12 cellular contexts compared by ENCODE assay signal in genomic region chr10:132639470-132639869, GRCh38.
A peak's percentile ranks its signal among the peaks of the same experiment; 100 is the strongest.
DNase-seq lines count a peak whose midpoint lies in the region; ATAC-seq and TF ChIP-seq lines count a peak whose summit lies in the region.
"Had no signal": no experiment of that assay in that cellular context is flagged by ENCODE, and none has a peak within 500 bp of the region (broad histone marks: within the 10 kb centered on the region; RNA-seq: fewer than 3 reads in every experiment).

No MANE protein-coding gene starts in this region.

- TF ChIP-seq CTCF in HEK293 (tag by site-specific recombination; IDR thresholded peaks at IDR 0.05) (no peak), endothelial cell (IDR thresholded peaks at IDR 0.05; ENCODE audit: unreplicated experiment) (no peak), osteoblast (IDR thresholded peaks at IDR 0.05; ENCODE audit: extremely low read depth, low read depth, low read length) (no peak)

- CTCF ChIA-PET in HEK293 (lab: Yijun Ruan, JAX): interaction anchor here (1.1 to 1.6 kb wide), 3 partner anchors 8 to 180 kb away, joined by 3 to 7 read pairs (median 4); no protein-coding TSS in a partner anchor

- H2AFZ ChIP-seq in osteoblast (ENCODE audit: low read length): no peak overlapping the region

- POLR2A ChIA-PET in HEK293 (lab: Yijun Ruan, JAX): no interaction called here

- no peak overlapping the region for H3K4me3 Mint-ChIP-seq in endothelial cell (ENCODE audit: unreplicated experiment)
- H3K4me3 Mint-ChIP-seq: B cell; CD8-positive, alpha-beta T cell; H9 had no signal

- peaks cover 13% of the 10 kb centered on the region for H3K4me1 Mint-ChIP-seq in endothelial cell (ENCODE audit: unreplicated experiment)

- H3K27me3 Mint-ChIP-seq in endothelial cell (ENCODE audit: unreplicated experiment): peaks cover 1% of the 10 kb centered on the region
- H3K27me3 Mint-ChIP-seq: B cell had no signal

- H3K36me3 ChIP-seq in HEK293 (ENCODE audit: control insufficient read depth in 2 of 2, insufficient read depth in 1 of 2, low read length in 2 of 2) (no peaks in the 10 kb centered on the region), osteoblast (ENCODE audit: insufficient read depth, low read length) (no peaks in the 10 kb centered on the region)

- H4K20me1 ChIP-seq in osteoblast (ENCODE audit: insufficient read depth, low read length): peaks cover 57% of the 10 kb centered on the region

- peaks cover 27% of the 10 kb centered on the region for H3K79me2 ChIP-seq in osteoblast (ENCODE audit: insufficient read depth, low read length)

- no peak for ATAC-seq in GM18907 (IDR thresholded peaks at IDR 0.05; ENCODE audit: unreplicated experiment)
- no peak for ATAC-seq in HG03045 (IDR thresholded peaks at IDR 0.05; ENCODE audit: unreplicated experiment)
- ATAC-seq: CD8-positive, alpha-beta T cell had no signal

- peak overlapping the region; percentile 42 for H3K27ac Mint-ChIP-seq in endothelial cell (ENCODE audit: unreplicated experiment)
- H3K27ac Mint-ChIP-seq: B cell; CD8-positive, alpha-beta T cell; H9 had no signal

- H3K4me2 ChIP-seq in osteoblast (ENCODE audit: insufficient read depth, low read length): no peak overlapping the region
- H3K4me2 ChIP-seq: BLaER1 treated with 17β-estradiol and CSF1 and Interleukin-3, amounts not matched to agents 10 nM and 100 nM had no signal

- H3K36me3 Mint-ChIP-seq in endothelial cell (ENCODE audit: low read depth, unreplicated experiment): no peaks in the 10 kb centered on the region

- no peak for DNase-seq in endothelial cell (ENCODE audit: low spot score)
- peak; percentile 21 for DNase-seq in osteoblast (ENCODE audit: insufficient read length, low spot score, missing footprints)
- no peak for DNase-seq in activated CD4-positive, alpha-beta T cell treated with anti-CD3 and anti-CD28 coated beads, Interleukin-2, amount 50 U/mL, for 48 hours
- DNase-seq: Calu3; CD8-positive, alpha-beta T cell; GDM1; H9 had no signal

- H3K27ac ChIP-seq in HEK293 (ENCODE audit: extremely low read depth, low read depth, low read length) (no peak overlapping the region), osteoblast (ENCODE audit: low read depth, low read length) (no peak overlapping the region)
- H3K27ac ChIP-seq: BLaER1 treated with 17β-estradiol and CSF1 and Interleukin-3, amounts not matched to agents 10 nM and 100 nM had no signal

- H3K9me3 ChIP-seq in HEK293 (ENCODE audit: control insufficient read depth, insufficient read depth, low read depth, low read length) (no peaks in the 10 kb centered on the region), osteoblast (ENCODE audit: low read depth, low read length) (no peaks in the 10 kb centered on the region)

- no peaks in the 10 kb centered on the region for H3K27me3 ChIP-seq in osteoblast (ENCODE audit: insufficient read depth, low read length)

- no peak overlapping the region for H3K4me3 ChIP-seq in HEK293 (ENCODE audit: low read depth, low read length)
- no peak overlapping the region for H3K4me3 ChIP-seq in osteoblast (ENCODE audit: insufficient read depth, low read length)
- H3K4me3 ChIP-seq: BLaER1 treated with 17β-estradiol and CSF1 and Interleukin-3, amounts not matched to agents 10 nM and 100 nM had no signal

- H3K9me3 Mint-ChIP-seq in endothelial cell (ENCODE audit: unreplicated experiment): no peaks in the 10 kb centered on the region
- H3K9me3 Mint-ChIP-seq: CD8-positive, alpha-beta T cell had no signal

- H3K4me1 ChIP-seq in HEK293 (ENCODE audit: control insufficient read depth, insufficient read depth, low read length) (no peaks in the 10 kb centered on the region), osteoblast (ENCODE audit: insufficient read depth, low read length) (peaks cover 4% of the 10 kb centered on the region)

TF ChIP-seq in HEK293, 187 proteins besides CTCF, POLR2A, EP300 and RAD21:
- TF ChIP-seq ZSCAN23 (tag by site-specific recombination; IDR thresholded peaks at IDR 0.05): no peak
- TF ChIP-seq ZNF558 (tag by site-specific recombination; IDR thresholded peaks at IDR 0.05): peak; percentile 94
- TF ChIP-seq ZBTB44 (tag by site-specific recombination; IDR thresholded peaks at IDR 0.05): no peak
- no peak for TF ChIP-seq ZNF707 (tag by site-specific recombination; IDR thresholded peaks at IDR 0.05)
